In genomic region chr5:173329370-173330150, GRCh38 we compare ENCODE assay signal across 1 cellular context.
TF ChIP-seq lines count a peak whose summit lies in the region.

No MANE protein-coding gene starts in this region.

TF ChIP-seq in HepG2, 621 proteins besides CTCF, POLR2A, EP300 and RAD21 (continued from another document and continues in another):
- TF ChIP-seq E2F5 (CRISPR knock-in tag; conservative IDR thresholded peaks at IDR 0.05): no peak
- peak; percentile 98 for TF ChIP-seq DMAP1 (CRISPR knock-in tag; IDR thresholded peaks at IDR 0.05)
- TF ChIP-seq HOXA7 (CRISPR knock-in tag; IDR thresholded peaks at IDR 0.05): no peak
- 0 out of 2 replicates have a peak, but pooled peaks have one; percentile 30 for TF ChIP-seq ZZZ3 (CRISPR knock-in tag; IDR thresholded peaks at IDR 0.05; ENCODE audit: borderline replicate concordance)
- TF ChIP-seq ZNF570 (CRISPR knock-in tag; IDR thresholded peaks at IDR 0.05; ENCODE audit: borderline replicate concordance): no peak
- TF ChIP-seq ELF1 (CRISPR knock-in tag; IDR thresholded peaks at IDR 0.05): no peak
- no peak for TF ChIP-seq ZNF121 (CRISPR knock-in tag; IDR thresholded peaks at IDR 0.05)
- no peak for TF ChIP-seq ATF7 (IDR thresholded peaks at IDR 0.05)
- TF ChIP-seq ATF7 (CRISPR knock-in tag; IDR thresholded peaks at IDR 0.05): no peak
- TF ChIP-seq CEBPB (IDR thresholded peaks at IDR 0.05; ENCODE audit: borderline replicate concordance, low read depth, low read length): peak; percentile 83; the same call in 1 of the 2 replicates
- no peak for TF ChIP-seq ZNF441 (CRISPR knock-in tag; IDR thresholded peaks at IDR 0.05; ENCODE audit: borderline replicate concordance)
- TF ChIP-seq JUN (CRISPR knock-in tag; IDR thresholded peaks at IDR 0.05): no peak
- 0 out of 2 replicates have a peak, but pooled peaks have one; percentile 23 for TF ChIP-seq ZBTB43 (CRISPR knock-in tag; conservative IDR thresholded peaks at IDR 0.05)
- peak in 1 of 2 experiments; percentile 43; a peak in 1 of 4 replicates for TF ChIP-seq KLF16 (CRISPR knock-in tag; IDR thresholded peaks at IDR 0.05)
- no peak for TF ChIP-seq SNAPC5 (CRISPR knock-in tag; IDR thresholded peaks at IDR 0.05; ENCODE audit: borderline replicate concordance)
- no peak for TF ChIP-seq NFYC (CRISPR knock-in tag; IDR thresholded peaks at IDR 0.05)
- TF ChIP-seq RXRB (CRISPR knock-in tag; IDR thresholded peaks at IDR 0.05; ENCODE audit: borderline replicate concordance): peak; percentile 58
- TF ChIP-seq FOXA1 (IDR thresholded peaks at IDR 0.05): no peak
- TF ChIP-seq FOXA1 (CRISPR knock-in tag; IDR thresholded peaks at IDR 0.05): no peak
- no peak for TF ChIP-seq KLF9 (CRISPR knock-in tag; IDR thresholded peaks at IDR 0.05; ENCODE audit: low read depth)
- TF ChIP-seq ATAD3A (CRISPR knock-in tag; IDR thresholded peaks at IDR 0.05): no peak
- TF ChIP-seq ERF (CRISPR knock-in tag; IDR thresholded peaks at IDR 0.05): peak; percentile 54; the same call in 1 of the 2 replicates
- TF ChIP-seq ZNF451 (CRISPR knock-in tag; IDR thresholded peaks at IDR 0.05): no peak
- no peak for TF ChIP-seq FOXM1 (CRISPR knock-in tag; IDR thresholded peaks at IDR 0.05)
- no peak for TF ChIP-seq SNAPC4 (CRISPR knock-in tag; IDR thresholded peaks at IDR 0.05)
- no peak for TF ChIP-seq ZNF225 (CRISPR knock-in tag; IDR thresholded peaks at IDR 0.05)
- peak; percentile 76; the same call in 1 of the 2 replicates for TF ChIP-seq ARNT2 (CRISPR knock-in tag; IDR thresholded peaks at IDR 0.05; ENCODE audit: low read depth)
- no peak for TF ChIP-seq ZBTB21 (CRISPR knock-in tag; IDR thresholded peaks at IDR 0.05)
- no peak for TF ChIP-seq SYNCRIP (IDR thresholded peaks at IDR 0.05; ENCODE audit: insufficient read depth, low read depth, low read length)
- TF ChIP-seq ZNF644 (CRISPR knock-in tag; IDR thresholded peaks at IDR 0.05; ENCODE audit: low read depth): no peak
- TF ChIP-seq SSRP1 (CRISPR knock-in tag; IDR thresholded peaks at IDR 0.05): no peak
- no peak for TF ChIP-seq BRF2 (CRISPR knock-in tag; IDR thresholded peaks at IDR 0.05)
- TF ChIP-seq ZSCAN20 (CRISPR knock-in tag; IDR thresholded peaks at IDR 0.05; ENCODE audit: borderline replicate concordance): no peak
- TF ChIP-seq, protein P1, sequence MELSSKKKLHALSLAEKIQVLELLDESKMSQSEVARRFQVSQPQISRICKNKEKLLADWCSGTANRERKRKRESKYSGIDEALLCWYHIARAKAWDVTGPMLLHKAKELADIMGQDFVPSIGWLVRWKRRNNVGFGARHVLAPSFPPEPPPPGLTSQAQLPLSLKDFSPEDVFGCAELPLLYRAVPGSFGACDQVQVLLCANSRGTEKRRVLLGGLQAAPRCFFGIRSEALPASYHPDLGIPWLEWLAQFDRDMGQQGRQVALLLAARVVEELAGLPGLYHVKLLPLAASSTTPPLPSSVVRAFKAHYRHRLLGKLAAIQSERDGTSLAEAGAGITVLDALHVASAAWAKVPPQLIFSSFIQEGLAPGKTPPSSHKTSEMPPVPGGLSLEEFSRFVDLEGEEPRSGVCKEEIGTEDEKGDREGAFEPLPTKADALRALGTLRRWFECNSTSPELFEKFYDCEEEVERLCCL (CRISPR knock-in tag; IDR thresholded peaks at IDR 0.05; ENCODE audit: borderline replicate concordance): no peak
- TF ChIP-seq ZNF766 (CRISPR knock-in tag; IDR thresholded peaks at IDR 0.05; ENCODE audit: borderline replicate concordance): no peak
- TF ChIP-seq ZBTB42 (CRISPR knock-in tag; IDR thresholded peaks at IDR 0.05): no peak
- TF ChIP-seq RFX3 (CRISPR knock-in tag; IDR thresholded peaks at IDR 0.05): no peak
- TF ChIP-seq IKZF4 (CRISPR knock-in tag; IDR thresholded peaks at IDR 0.05; ENCODE audit: borderline replicate concordance, low read depth, not compliant biosample characterization): peak; percentile 88
- 0 out of 2 replicates have a peak, but pooled peaks have one; percentile 36 for TF ChIP-seq KLF11 (CRISPR knock-in tag; IDR thresholded peaks at IDR 0.05)
- no peak for TF ChIP-seq SMC3 (IDR thresholded peaks at IDR 0.05; ENCODE audit: low read length)
- TF ChIP-seq MYPOP (CRISPR knock-in tag; IDR thresholded peaks at IDR 0.05): no peak; the same call in 1 of the 2 replicates
- peak; percentile 13; the same call in 1 of the 2 replicates for TF ChIP-seq ZNF792 (CRISPR knock-in tag; IDR thresholded peaks at IDR 0.05)
- TF ChIP-seq, protein P2, sequence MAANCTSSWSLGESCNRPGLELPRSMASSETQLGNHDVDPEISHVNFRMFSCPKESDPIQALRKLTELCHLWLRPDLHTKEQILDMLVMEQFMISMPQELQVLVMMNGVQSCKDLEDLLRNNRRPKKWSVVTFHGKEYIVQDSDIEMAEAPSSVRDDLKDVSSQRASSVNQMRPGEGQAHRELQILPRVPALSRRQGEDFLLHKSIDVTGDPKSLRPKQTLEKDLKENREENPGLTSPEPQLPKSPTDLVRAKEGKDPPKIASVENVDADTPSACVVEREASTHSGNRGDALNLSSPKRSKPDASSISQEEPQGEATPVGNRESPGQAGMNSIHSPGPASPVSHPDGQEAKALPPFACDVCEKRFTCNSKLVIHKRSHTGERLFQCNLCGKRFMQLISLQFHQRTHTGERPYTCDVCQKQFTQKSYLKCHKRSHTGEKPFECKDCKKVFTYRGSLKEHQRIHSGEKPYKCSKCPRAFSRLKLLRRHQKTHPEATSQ (CRISPR knock-in tag; IDR thresholded peaks at IDR 0.05; ENCODE audit: borderline replicate concordance): no peak
- TF ChIP-seq ZKSCAN1 (IDR thresholded peaks at IDR 0.05; ENCODE audit: low read length): no peak
- peak; percentile 20; the same call in 1 of the 2 replicates for TF ChIP-seq SPEN (CRISPR knock-in tag; IDR thresholded peaks at IDR 0.05; ENCODE audit: low read depth)
- TF ChIP-seq EEA1 (CRISPR knock-in tag; IDR thresholded peaks at IDR 0.05; ENCODE audit: borderline replicate concordance): no peak
- TF ChIP-seq ZNF790 (CRISPR knock-in tag; IDR thresholded peaks at IDR 0.05; ENCODE audit: borderline replicate concordance): peak; percentile 27; the same call in 1 of the 2 replicates
- TF ChIP-seq SRF (IDR thresholded peaks at IDR 0.05; ENCODE audit: low read depth, low read length): no peak
- TF ChIP-seq ZNF530 (CRISPR knock-in tag; IDR thresholded peaks at IDR 0.05; ENCODE audit: low read depth): no peak
- TF ChIP-seq MEIS2 (CRISPR knock-in tag; IDR thresholded peaks at IDR 0.05): no peak
- no peak for TF ChIP-seq ZNF343 (CRISPR knock-in tag; IDR thresholded peaks at IDR 0.05)
- TF ChIP-seq ZFP90 (CRISPR knock-in tag; IDR thresholded peaks at IDR 0.05; ENCODE audit: borderline replicate concordance): 0 out of 2 replicates have a peak, but pooled peaks have one; percentile 30
- TF ChIP-seq, protein P3, sequence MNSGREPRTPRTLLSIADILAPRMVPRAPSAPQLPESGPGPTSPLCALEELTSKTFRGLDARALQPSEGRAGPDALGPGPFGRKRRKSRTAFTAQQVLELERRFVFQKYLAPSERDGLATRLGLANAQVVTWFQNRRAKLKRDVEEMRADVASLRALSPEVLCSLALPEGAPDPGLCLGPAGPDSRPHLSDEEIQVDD (CRISPR knock-in tag; IDR thresholded peaks at IDR 0.05; ENCODE audit: borderline replicate concordance): no peak
- TF ChIP-seq FOXK1 (CRISPR knock-in tag; IDR thresholded peaks at IDR 0.05; ENCODE audit: borderline replicate concordance, low read depth): peak; percentile 3; the same call in 1 of the 2 replicates
- TF ChIP-seq, protein P4, sequence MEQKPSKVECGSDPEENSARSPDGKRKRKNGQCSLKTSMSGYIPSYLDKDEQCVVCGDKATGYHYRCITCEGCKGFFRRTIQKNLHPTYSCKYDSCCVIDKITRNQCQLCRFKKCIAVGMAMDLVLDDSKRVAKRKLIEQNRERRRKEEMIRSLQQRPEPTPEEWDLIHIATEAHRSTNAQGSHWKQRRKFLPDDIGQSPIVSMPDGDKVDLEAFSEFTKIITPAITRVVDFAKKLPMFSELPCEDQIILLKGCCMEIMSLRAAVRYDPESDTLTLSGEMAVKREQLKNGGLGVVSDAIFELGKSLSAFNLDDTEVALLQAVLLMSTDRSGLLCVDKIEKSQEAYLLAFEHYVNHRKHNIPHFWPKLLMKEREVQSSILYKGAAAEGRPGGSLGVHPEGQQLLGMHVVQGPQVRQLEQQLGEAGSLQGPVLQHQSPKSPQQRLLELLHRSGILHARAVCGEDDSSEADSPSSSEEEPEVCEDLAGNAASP (CRISPR knock-in tag; IDR thresholded peaks at IDR 0.05; ENCODE audit: borderline replicate concordance): peak; percentile 76
- TF ChIP-seq CBX1 (IDR thresholded peaks at IDR 0.05; ENCODE audit: low read depth): no peak
- TF ChIP-seq ZNF746 (CRISPR knock-in tag; IDR thresholded peaks at IDR 0.05): peak; percentile 66; the same call in 1 of the 2 replicates
- TF ChIP-seq THAP7 (CRISPR knock-in tag; IDR thresholded peaks at IDR 0.05): 0 out of 2 replicates have a peak, but pooled peaks have one; percentile 26
- no peak for TF ChIP-seq ZMYM2 (CRISPR knock-in tag; IDR thresholded peaks at IDR 0.05)
- TF ChIP-seq ZNF101 (CRISPR knock-in tag; IDR thresholded peaks at IDR 0.05; ENCODE audit: borderline replicate concordance, low read depth): no peak
